In genomic region chr5:132256783-132257130, GRCh38 we compare ENCODE assay signal across 10 cellular contexts.
A peak's percentile ranks its signal among the peaks of the same experiment; 100 is the strongest.
DNase-seq lines count a peak whose midpoint lies in the region; ATAC-seq and TF ChIP-seq lines count a peak whose summit lies in the region.
"Had no signal": no experiment of that assay in that cellular context is flagged by ENCODE, and none has a peak within 500 bp of the region (broad histone marks: within the 10 kb centered on the region; RNA-seq: fewer than 3 reads in every experiment).

No MANE protein-coding gene starts in this region.

- H3K9ac ChIP-seq in ES-I3 (ENCODE audit: low read depth, low read length): peak overlapping the region; percentile 60; the same call in 1 of the 2 replicates
- peak overlapping the region; percentile 39 for H3K9ac ChIP-seq in rectal smooth muscle tissue (ENCODE audit: low read length)

- no peaks in the 10 kb centered on the region for H3K27me3 ChIP-seq in WERI-Rb-1 (ENCODE audit: insufficient read depth, low read depth, severe bottlenecking)
- no peaks in the 10 kb centered on the region for H3K27me3 ChIP-seq in iPS DF 6.9 (ENCODE audit: control insufficient read depth, insufficient read depth, low read length)
- H3K27me3 ChIP-seq in rectal smooth muscle tissue (ENCODE audit: control insufficient read depth, insufficient read depth, low read length): no peaks in the 10 kb centered on the region

- ATAC-seq in GM21717 (IDR thresholded peaks at IDR 0.05; ENCODE audit: unreplicated experiment): no peak

- DNase-seq in WERI-Rb-1 (peak; percentile 1), iPS DF 6.9 (ENCODE audit: low read depth, low spot score) (no peak), T-helper 9 cell (no peak), HUDEP-2 (lab: John Stamatoyannopoulos, UW; ENCODE audit: unreplicated experiment in 76 of 76) (no peak), hypothalamus (lab: John Stamatoyannopoulos, UW) (no peak)
- DNase-seq: left colon, NCI-H2171 treated with DMSO at 0.1 percent for 48 hours had no signal

- H3K36me3 ChIP-seq in ES-I3 (ENCODE audit: insufficient read depth, low read length) (no peaks in the 10 kb centered on the region), WERI-Rb-1 (no peaks in the 10 kb centered on the region), iPS DF 6.9 (ENCODE audit: control insufficient read depth, insufficient read depth, low read length) (no peaks in the 10 kb centered on the region), rectal smooth muscle tissue (ENCODE audit: control insufficient read depth, insufficient read depth, low read length) (no peaks in the 10 kb centered on the region)

- H3K9me3 ChIP-seq in ES-I3 (ENCODE audit: control insufficient read depth, insufficient read depth, low read length) (no peaks in the 10 kb centered on the region), WERI-Rb-1 (ENCODE audit: severe bottlenecking) (peaks cover 2% of the 10 kb centered on the region), iPS DF 6.9 (ENCODE audit: control insufficient read depth, insufficient read depth, low read length) (no peaks in the 10 kb centered on the region)

- no peak overlapping the region for H3K4me3 ChIP-seq in WERI-Rb-1 (ENCODE audit: low read depth, low read length)
- peak overlapping the region; percentile 49; the same call in 1 of the 2 replicates for H3K4me3 ChIP-seq in iPS DF 6.9 (ENCODE audit: low read length)
- H3K4me3 ChIP-seq in rectal smooth muscle tissue (ENCODE audit: low read length): peak overlapping the region; percentile 60

- H3K27ac ChIP-seq in WERI-Rb-1 (no peak overlapping the region), iPS DF 6.9 (ENCODE audit: low read length) (no peak overlapping the region), rectal smooth muscle tissue (ENCODE audit: low read depth, low read length) (peak overlapping the region; percentile 99)

- no peak for TF ChIP-seq CTCF in WERI-Rb-1 (IDR thresholded peaks at IDR 0.05; ENCODE audit: low read depth, low read length)

- H3K4me1 ChIP-seq in ES-I3 (ENCODE audit: insufficient read depth, low read length): peaks cover 17% of the 10 kb centered on the region; the same call in 1 of the 2 replicates
- H3K4me1 ChIP-seq in iPS DF 6.9 (ENCODE audit: control insufficient read depth, insufficient read depth, low read length): 0 out of 2 replicates have a peak, but pooled peaks cover 3% of the 10 kb centered on the region
- H3K4me1 ChIP-seq in rectal smooth muscle tissue (ENCODE audit: control insufficient read depth, insufficient read depth, low read length): peaks cover 33% of the 10 kb centered on the region

- no CpG with 5 or more reads among the region's 6 CpGs for WGBS in iPS DF 6.9 (ENCODE audit: insufficient coverage, insufficient read length)
